In genomic region chr17:74871329-74872076, GRCh38 we compare ENCODE assay signal across 1 cellular context.
TF ChIP-seq lines count a peak whose summit lies in the region.

No MANE protein-coding gene starts in this region.

TF ChIP-seq in H1, 55 proteins besides CTCF, POLR2A, EP300 and RAD21:
- no peak for TF ChIP-seq CREB1 (IDR thresholded peaks at IDR 0.05)
- no peak for TF ChIP-seq SIN3A (conservative IDR thresholded peaks at IDR 0.05 in 1 of 2, IDR thresholded peaks at IDR 0.05 in 1 of 2; ENCODE audit: low read depth in 1 of 2, low read length in 2 of 2)
- TF ChIP-seq BRCA1 (IDR thresholded peaks at IDR 0.05; ENCODE audit: low read depth, low read length) = no peak
- no peak for TF ChIP-seq TBP (IDR thresholded peaks at IDR 0.05; ENCODE audit: low read depth, low read length)
- TF ChIP-seq SP1 (IDR thresholded peaks at IDR 0.05; ENCODE audit: low read depth, low read length) = no peak
- TF ChIP-seq ATF2 (IDR thresholded peaks at IDR 0.05; ENCODE audit: low read length) = no peak
